20 cellular contexts compared by ENCODE assay signal in genomic region chr1:161709373-161709772, GRCh38. TPM values are rescaled to one million over a fixed set of nuclear protein-coding genes. Genes with fewer than 3 reads are reported as not detected.
A peak's percentile ranks its signal among the peaks of the same experiment; 100 is the strongest.
DNase-seq lines count a peak whose midpoint lies in the region; ATAC-seq, FAIRE-seq and TF ChIP-seq lines count a peak whose summit lies in the region.
"Had no signal": no experiment of that assay in that cellular context is flagged by ENCODE, and none has a peak within 500 bp of the region (broad histone marks: within the 10 kb centered on the region; RNA-seq: fewer than 3 reads in every experiment).

No MANE protein-coding gene starts in this region.

- H3K9me2 ChIP-seq in DOHH2 (replicated peaks; ENCODE audit: control insufficient read depth, low read length) (no peaks in the 10 kb centered on the region), OCI-LY1 (ENCODE audit: low read depth, low read length) (no peaks in the 10 kb centered on the region)

- H3K27ac ChIP-seq in DOHH2 (ENCODE audit: low read depth, low read length) (peak overlapping the region; percentile 90), OCI-LY1 (ENCODE audit: low read depth, low read length, poor library complexity, severe bottlenecking) (peak overlapping the region; percentile 99)
- H3K27ac ChIP-seq: HL-60, SJCRH30 had no signal

- TF ChIP-seq CTCF in DOHH2 (IDR thresholded peaks at IDR 0.05; ENCODE audit: low read depth, low read length, poor library complexity, severe bottlenecking) (no peak), OCI-LY1 (IDR thresholded peaks at IDR 0.05; ENCODE audit: low read length) (no peak)

- H3K4me3 ChIP-seq in DOHH2 (ENCODE audit: low read length) (peak overlapping the region; percentile 96), OCI-LY1 (ENCODE audit: low read depth, low read length, poor library complexity, severe bottlenecking) (peak overlapping the region; percentile 83)
- H3K4me3 ChIP-seq: HAP-1 had no signal

- H2AFZ ChIP-seq in OCI-LY1 (ENCODE audit: low read length): no peak overlapping the region

- no peaks in the 10 kb centered on the region for H3K27me3 ChIP-seq in DOHH2 (ENCODE audit: control insufficient read depth, low read length)
- no peaks in the 10 kb centered on the region for H3K27me3 ChIP-seq in OCI-LY1 (ENCODE audit: insufficient read depth, low read length)
- H3K27me3 ChIP-seq: SJCRH30 had no signal

- H3K4me2 ChIP-seq in DOHH2 (ENCODE audit: low read length) (peak overlapping the region; percentile 66), OCI-LY1 (ENCODE audit: low read length) (peak overlapping the region; percentile 93)

- no peak for DNase-seq in GM12891 (ENCODE audit: insufficient read length, low spot score)
- peak; percentile 8 for DNase-seq in kidney tubule cell (ENCODE audit: low spot score)
- no peak for DNase-seq in OCI-M1 (lab: John Stamatoyannopoulos, UW)
- DNase-seq in effector CD4-positive, alpha-beta T cell: no peak
- no peak for DNase-seq in activated naive CD4-positive, alpha-beta T cell (lab: John Stamatoyannopoulos, UW)
- DNase-seq: DMS79 treated with DMSO at 0.1 percent for 48 hours, IMR-90, NCI-H1105, NCI-H1694 treated with DMSO at 0.1 percent for 48 hours, NCI-H2107, NCI-H2227 treated with DMSO at 0.1 percent for 48 hours, NCI-H510A treated with DMSO at 0.1 percent for 48 hours, NCI-H82, SJCRH30 had no signal

- H3K9me3 ChIP-seq in DOHH2 (ENCODE audit: control insufficient read depth, insufficient read depth, low read length): no peaks in the 10 kb centered on the region
- no peaks in the 10 kb centered on the region for H3K9me3 ChIP-seq in OCI-LY1 (ENCODE audit: low read length)
- H3K9me3 ChIP-seq: HAP-1, SJCRH30 had no signal

- H4K20me1 ChIP-seq in DOHH2 (ENCODE audit: control insufficient read depth, insufficient read depth, low read depth, low read length) (peaks cover 6% of the 10 kb centered on the region; the same call in 1 of the 2 replicates), OCI-LY1 (ENCODE audit: insufficient read depth, low read length) (no peaks in the 10 kb centered on the region)

- FAIRE-seq in GM12891 (lab: Jason Lieb, UNC): peak; percentile 73

- TF ChIP-seq POLR2A in GM12891 (IDR thresholded peaks at IDR 0.05; ENCODE audit: low read depth, low read length): no peak

- ATAC-seq in HG03108 (IDR thresholded peaks at IDR 0.05; ENCODE audit: unreplicated experiment): no peak
- ATAC-seq: Panc1 had no signal

- H3K79me2 ChIP-seq in DOHH2 (ENCODE audit: control insufficient read depth, low read length) (peaks cover 59% of the 10 kb centered on the region), OCI-LY1 (ENCODE audit: insufficient read depth, low read length) (peaks cover 41% of the 10 kb centered on the region)

- H3K4me1 ChIP-seq in DOHH2 (ENCODE audit: control insufficient read depth, low read length) (peaks cover 78% of the 10 kb centered on the region), OCI-LY1 (ENCODE audit: insufficient read depth, low read length, severe bottlenecking) (peaks cover 58% of the 10 kb centered on the region)
- H3K4me1 ChIP-seq: HAP-1 had no signal

- H3F3A ChIP-seq in DOHH2 (ENCODE audit: control insufficient read depth, insufficient read depth) (peaks cover 60% of the 10 kb centered on the region), OCI-LY1 (ENCODE audit: insufficient read depth, low read length) (peaks cover 11% of the 10 kb centered on the region)

- peak overlapping the region; percentile 91 for H3K9ac ChIP-seq in OCI-LY1 (ENCODE audit: low read length)

- H3K36me3 ChIP-seq in DOHH2 (ENCODE audit: control insufficient read depth, low read length) (peaks cover 73% of the 10 kb centered on the region), OCI-LY1 (ENCODE audit: insufficient read depth, low read length) (peaks cover 67% of the 10 kb centered on the region)
- H3K36me3 ChIP-seq: HAP-1, SJCRH30 had no signal

TF ChIP-seq in GM12891, 5 proteins besides CTCF, POLR2A, EP300 and RAD21:
- TF ChIP-seq SPI1 (IDR thresholded peaks at IDR 0.05; ENCODE audit: low read depth, low read length) (peak; percentile 37; the same call in 1 of the 2 replicates), POLR2AphosphoS5 (IDR thresholded peaks at IDR 0.05; ENCODE audit: low read depth, low read length) (no peak)

RNA-seq across cellular contexts. Expression of gene FCRLA, which starts 2.3 kb away (rescaled TPM):
- polyA plus RNA-seq in GM12891 (2012; ENCODE audit: low read depth, missing spikeins): 115 TPM

RNA-seq across cellular contexts. Expression of gene FCRLB, which starts 12.0 kb away (rescaled TPM):
- polyA plus RNA-seq in GM12891 (2012; ENCODE audit: low read depth, missing spikeins): 4.9 TPM

RNA-seq across cellular contexts. Expression of gene DUSP12, which starts 40.2 kb away (rescaled TPM):
- polyA plus RNA-seq in GM12891 (2012; ENCODE audit: low read depth, missing spikeins): 26.0 TPM

RNA-seq across cellular contexts. Expression of gene FCGR2B, which starts 46.4 kb away (rescaled TPM):
- 37.4 TPM for polyA plus RNA-seq in GM12891 (2012; ENCODE audit: low read depth, missing spikeins)
- polyA plus RNA-seq: IMR-90 had no signal

RNA-seq across cellular contexts. Expression of gene ATF6, which starts 56.7 kb away (rescaled TPM):
- polyA plus RNA-seq in GM12891 (2012; ENCODE audit: low read depth, missing spikeins): 8.3 TPM
